34 cellular contexts compared by ENCODE assay signal in the genomic region with DNA sequence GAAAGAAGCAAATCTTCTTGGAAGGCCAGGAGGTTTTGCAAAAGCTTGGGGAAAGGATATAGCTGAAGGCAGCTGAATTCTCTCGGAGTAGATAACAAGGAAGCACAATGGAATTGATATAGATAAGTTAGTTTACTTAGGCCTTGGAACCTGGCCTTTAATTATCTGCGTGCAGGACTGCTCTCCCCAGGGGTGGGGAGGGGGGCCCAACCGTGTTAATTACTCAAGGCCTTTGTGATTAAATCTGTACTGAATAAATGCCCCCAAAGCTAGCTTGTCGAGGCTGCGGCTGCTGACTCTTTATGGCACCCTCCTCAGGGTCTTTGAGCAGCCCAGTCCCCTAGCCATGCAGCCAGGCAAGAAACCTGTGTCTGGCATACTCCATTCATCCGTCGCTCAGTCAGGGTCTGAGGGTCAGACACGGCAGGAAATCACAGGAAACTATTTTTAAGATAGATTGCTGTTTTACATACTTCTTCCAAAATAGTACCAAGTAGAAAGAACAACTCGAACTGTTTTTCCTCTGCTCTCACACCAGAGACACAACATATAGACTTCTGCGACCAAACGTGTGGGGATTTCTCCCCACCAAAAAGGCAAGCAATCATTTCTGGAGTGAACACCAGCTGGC. TPM values are rescaled to one million over a fixed set of nuclear protein-coding genes. Genes with fewer than 3 reads are reported as not detected.
DNase-seq lines count a peak whose midpoint lies in the region; ATAC-seq, FAIRE-seq and TF ChIP-seq lines count a peak whose summit lies in the region.
"Had no signal": no experiment of that assay in that cellular context is flagged by ENCODE, and none has a peak within 500 bp of the region (broad histone marks: within the 10 kb centered on the region; RNA-seq: fewer than 3 reads in every experiment).

No MANE protein-coding gene starts in this region.

- POLR2A ChIA-PET in HepG2 (lab: Yijun Ruan, JAX) = no interaction called here
- POLR2A ChIA-PET in activated B cell treated with CpG ODN at 0.5 μM for 24 hours (lab: Charles Lee) = no interaction called here

- TF ChIP-seq RAD21 in liver (IDR thresholded peaks at IDR 0.05) = no peak
- TF ChIP-seq RAD21 in HepG2 (CRISPR knock-in tag; IDR thresholded peaks at IDR 0.05) = no peak

- CTCF ChIA-PET in HepG2 (lab: Yijun Ruan, JAX; ENCODE audit: low intra/inter-chr PET ratio, low total read pairs) (no interaction called here), activated B cell treated with CpG ODN at 0.5 μM for 24 hours (lab: Charles Lee) (interaction anchor here (1.0 kb wide), 1 partner anchor 220 kb away, joined by 3 read pairs; no protein-coding TSS in a partner anchor)

- no peak overlapping the region for H3K4me2 ChIP-seq in HepG2 (ENCODE audit: low read depth, low read length)
- H3K4me2 ChIP-seq: SK-N-SH had no signal

- DNase-seq in HepG2 (ENCODE audit: low spot score) (no peak), activated B cell treated with CpG ODN at 0.5 μM for 24 hours (no peak), left lobe of liver (ENCODE audit: low spot score) (no peak), GM03348 (ENCODE audit: low spot score) (no peak), NCI-H146 treated with DMSO at 0.1 percent for 48 hours (lab: John Stamatoyannopoulos, UW; ENCODE audit: unreplicated experiment) (no peak)
- DNase-seq: activated CD4-positive, alpha-beta memory T cell treated with anti-CD3 and anti-CD28 coated beads, Interleukin-2, amount 10 ng/mL, durations not matched to agents 7 days and 5 days; activated CD4-positive, alpha-beta T cell treated with anti-CD3 and anti-CD28 coated beads for 1 hour; activated CD8-positive, alpha-beta memory T cell treated with anti-CD3 and anti-CD28 coated beads, Interleukin-2, amount 50 U/mL, for 4 hours; activated naive CD4-positive, alpha-beta T cell treated with anti-CD3 and anti-CD28 coated beads for 36 hours; CD4-positive, CD25-positive, alpha-beta regulatory T cell; DND-41; foreskin keratinocyte; heart right ventricle; MV-4-11; NCI-H1436 treated with DMSO at 0.1 percent for 48 hours; pancreas; retina; SK-N-SH; stimulated activated naive CD4-positive, alpha-beta T cell treated with Interleukin-2 at 50 U/mL for 16 hours; upper lobe of right lung had no signal

- H3K4me1 Mint-ChIP-seq in activated B cell treated with CpG ODN at 0.5 μM for 24 hours = peaks cover 22% of the 10 kb centered on the region
- H3K4me1 Mint-ChIP-seq: activated CD4-positive, alpha-beta memory T cell treated with anti-CD3 and anti-CD28 coated beads, Interleukin-2, amount 10 ng/mL, durations not matched to agents 7 days and 5 days; CD4-positive, CD25-positive, alpha-beta regulatory T cell; central memory CD8-positive, alpha-beta T cell had no signal

- intact Hi-C loops in HepG2 (cut with micrococcal nuclease; ENCODE audit: unreplicated experiment) = no loop called here
- intact Hi-C loops in activated B cell treated with CpG ODN at 0.5 μM for 24 hours (cut with micrococcal nuclease) = no loop called here

- no peaks in the 10 kb centered on the region for H3K36me3 Mint-ChIP-seq in activated B cell treated with CpG ODN at 0.5 μM for 24 hours (ENCODE audit: low read depth)
- H3K36me3 Mint-ChIP-seq: CD4-positive, CD25-positive, alpha-beta regulatory T cell had no signal

- no peak overlapping the region for H3K27ac Mint-ChIP-seq in activated B cell treated with CpG ODN at 0.5 μM for 24 hours
- H3K27ac Mint-ChIP-seq: activated CD4-positive, alpha-beta memory T cell treated with anti-CD3 and anti-CD28 coated beads, Interleukin-2, amount 10 ng/mL, durations not matched to agents 7 days and 5 days; activated naive CD4-positive, alpha-beta T cell treated with anti-CD3 and anti-CD28 coated beads for 36 hours; CD4-positive, CD25-positive, alpha-beta regulatory T cell had no signal

- ATAC-seq in HepG2 (no peak), activated B cell treated with CpG ODN at 0.5 μM for 24 hours (ENCODE audit: low read depth) (no peak), left lobe of liver (peak; percentile 28), GM18502 (IDR thresholded peaks at IDR 0.05; ENCODE audit: poor library complexity, unreplicated experiment) (no peak), HG03354 (IDR thresholded peaks at IDR 0.05; ENCODE audit: poor library complexity, severe bottlenecking, unreplicated experiment) (no peak)
- ATAC-seq: foreskin keratinocyte, HCT116, pancreas, upper lobe of right lung had no signal

- H3K4me3 ChIP-seq in liver (ENCODE audit: low read depth in 1 of 3, low read length in 3 of 3) (no peak overlapping the region), HepG2 (replicated peaks in 1 of 3; ENCODE audit: insufficient read depth in 1 of 3, low read depth in 2 of 3, low read length in 3 of 3) (no peak overlapping the region)
- H3K4me3 ChIP-seq: esophagus muscularis mucosa, heart right ventricle, lung, pancreas, suprapubic skin, upper lobe of right lung had no signal

- 68% methylated on average over 11 of the region's 11 CpGs for WGBS in liver
- WGBS in HepG2 (ENCODE audit: low lambda C conversion rate) = 45% methylated on average over 9 of the region's 11 CpGs

- peak overlapping the region; percentile 32 for H3K4me3 Mint-ChIP-seq in activated B cell treated with CpG ODN at 0.5 μM for 24 hours
- H3K4me3 Mint-ChIP-seq: activated CD4-positive, alpha-beta memory T cell treated with anti-CD3 and anti-CD28 coated beads, Interleukin-2, amount 10 ng/mL, durations not matched to agents 7 days and 5 days; activated naive CD4-positive, alpha-beta T cell treated with anti-CD3 and anti-CD28 coated beads for 36 hours; CD4-positive, CD25-positive, alpha-beta regulatory T cell; central memory CD8-positive, alpha-beta T cell had no signal

- H4K20me1 ChIP-seq in HepG2 (ENCODE audit: insufficient read depth, low read length) = no peaks in the 10 kb centered on the region

- no peaks in the 10 kb centered on the region for H3K27me3 ChIP-seq in liver (ENCODE audit: control insufficient read depth in 4 of 4, insufficient read depth in 4 of 4, low read length in 3 of 4)
- no peaks in the 10 kb centered on the region for H3K27me3 ChIP-seq in HepG2 (ENCODE audit: control insufficient read depth in 1 of 2, insufficient read depth in 2 of 2, low read length in 2 of 2)
- H3K27me3 ChIP-seq: esophagus muscularis mucosa, foreskin keratinocyte, heart right ventricle, pancreas, suprapubic skin, upper lobe of right lung had no signal

- no peaks in the 10 kb centered on the region for H3K27me3 Mint-ChIP-seq in activated B cell treated with CpG ODN at 0.5 μM for 24 hours
- H3K27me3 Mint-ChIP-seq: CD4-positive, CD25-positive, alpha-beta regulatory T cell had no signal

- H3K4me1 ChIP-seq in liver (ENCODE audit: control insufficient read depth in 4 of 4, insufficient read depth in 4 of 4, low read length in 3 of 4) = no peaks in the 10 kb centered on the region
- H3K4me1 ChIP-seq in HepG2 (ENCODE audit: insufficient read depth, low read length) = peaks cover 22% of the 10 kb centered on the region
- H3K4me1 ChIP-seq: esophagus muscularis mucosa, heart right ventricle, pancreas, suprapubic skin, upper lobe of right lung had no signal

- H3K9ac ChIP-seq in liver (ENCODE audit: low read depth in 1 of 2, low read length in 2 of 2) (no peak overlapping the region), HepG2 (ENCODE audit: insufficient read depth, low read depth, low read length) (no peak overlapping the region)
- H3K9ac ChIP-seq: SK-N-SH had no signal

- no peak overlapping the region for H3K27ac ChIP-seq in liver (ENCODE audit: low read depth in 1 of 2, low read length in 2 of 2)
- no peak overlapping the region for H3K27ac ChIP-seq in HepG2 (ENCODE audit: extremely low read length, insufficient read depth, low read length)
- H3K27ac ChIP-seq: esophagus muscularis mucosa, foreskin keratinocyte, heart right ventricle, pancreas, suprapubic skin, upper lobe of right lung had no signal

- no peak for FAIRE-seq in HepG2 (lab: Jason Lieb, UNC)
- FAIRE-seq: D721Med, pancreas, small intestine had no signal

- H3K79me2 ChIP-seq in HepG2 (ENCODE audit: insufficient read depth, low read length) = no peaks in the 10 kb centered on the region

- H3K9me3 Mint-ChIP-seq in activated B cell treated with CpG ODN at 0.5 μM for 24 hours = peaks cover 3% of the 10 kb centered on the region
- H3K9me3 Mint-ChIP-seq: activated CD4-positive, alpha-beta memory T cell treated with anti-CD3 and anti-CD28 coated beads, Interleukin-2, amount 10 ng/mL, durations not matched to agents 7 days and 5 days; activated naive CD4-positive, alpha-beta T cell treated with anti-CD3 and anti-CD28 coated beads for 36 hours; CD4-positive, CD25-positive, alpha-beta regulatory T cell; central memory CD8-positive, alpha-beta T cell had no signal

- H3K36me3 ChIP-seq in liver (ENCODE audit: control insufficient read depth in 4 of 4, insufficient read depth in 3 of 4, low read depth in 1 of 4, low read length in 3 of 4) (no peaks in the 10 kb centered on the region), HepG2 (replicated peaks in 1 of 2; ENCODE audit: control insufficient read depth in 1 of 2, insufficient read depth in 2 of 2, low read length in 2 of 2) (no peaks in the 10 kb centered on the region)
- H3K36me3 ChIP-seq: esophagus muscularis mucosa, heart right ventricle, pancreas, suprapubic skin, upper lobe of right lung had no signal

- in situ Hi-C loops in HepG2 (cut with HindIII; ENCODE audit: extremely low pct_ligation_motif_present, low pct_unique_long_range_greater_than_20kb) = no loop called here

- BruUV-seq in HepG2 (replicated peaks; lab: Mats Ljungman, UMichigan) = no TSS peak

- no peak for TF ChIP-seq EP300 in HepG2 (IDR thresholded peaks at IDR 0.05; ENCODE audit: low read depth in 2 of 2, low read length in 2 of 2)
- no peak for TF ChIP-seq EP300 in HepG2 (CRISPR knock-in tag; IDR thresholded peaks at IDR 0.05; ENCODE audit: borderline replicate concordance)

- TF ChIP-seq CTCF in liver (IDR thresholded peaks at IDR 0.05; ENCODE audit: low read depth, low read length, missing input control) = no peak
- no peak for TF ChIP-seq CTCF in HepG2 (CRISPR knock-in tag; IDR thresholded peaks at IDR 0.05)
- TF ChIP-seq CTCF in activated B cell treated with CpG ODN at 0.5 μM for 24 hours (IDR thresholded peaks at IDR 0.05) = no peak

- H3K9me3 ChIP-seq in liver (ENCODE audit: control insufficient read depth in 4 of 4, low read length in 3 of 4) (no peaks in the 10 kb centered on the region), HepG2 (ENCODE audit: low read length) (no peaks in the 10 kb centered on the region)
- H3K9me3 ChIP-seq: esophagus muscularis mucosa, heart right ventricle, pancreas, SK-N-SH, suprapubic skin, upper lobe of right lung had no signal

- no peak for TF ChIP-seq POLR2A in HepG2 (IDR thresholded peaks at IDR 0.05; ENCODE audit: insufficient read depth in 1 of 2, low read depth in 2 of 2, low read length in 2 of 2)

- H2AFZ ChIP-seq in HepG2 (ENCODE audit: low read length) = no peak overlapping the region

RNA-seq across cellular contexts. Expression of a gene that starts 36.5 kb away (rescaled TPM):
- total RNA-seq in liver = under 1 TPM; 0.08 to 0.37 TPM
- under 1 TPM in 1 of 2 donors, not detected in 1; 0.32 TPM for polyA plus RNA-seq in liver
- not detected in 2 replicates for total RNA-seq in HepG2 (2016; rRNA removed; fragmentation: Illumina TruSeq; extraction: Trizol)
- total RNA-seq in HepG2 (2016; cell fraction: cytosol; rRNA removed; fragmentation: Illumina TruSeq; extraction: Trizol; ENCODE audit: low read depth) = not detected in 2 replicates
- total RNA-seq in HepG2 (2016; cell fraction: insoluble cytoplasmic fraction; rRNA removed; fragmentation: Illumina TruSeq; extraction: Trizol) = not detected in 2 replicates
- total RNA-seq in HepG2 (2016; cell fraction: membrane; rRNA removed; fragmentation: Illumina TruSeq; extraction: Trizol) = not detected in 2 replicates
- not detected in 2 replicates for total RNA-seq in HepG2 (2016; cell fraction: nucleus; rRNA removed; fragmentation: Illumina TruSeq; extraction: Trizol)
- polyA plus RNA-seq in HepG2 (2011; rRNA removed) = not detected in 2 replicates
- not detected in 2 replicates for polyA plus RNA-seq in HepG2 (2011; cell fraction: cytosol; rRNA removed)
- polyA plus RNA-seq in HepG2 (2011; cell fraction: nucleus; rRNA removed) = not detected in 2 replicates
- polyA plus RNA-seq in HepG2 (2012) = not detected in 2 replicates
- polyA plus RNA-seq in HepG2 (2016; cell fraction: cytosol; fragmentation: Illumina TruSeq; extraction: Trizol; ENCODE audit: low read depth) = not detected in 2 replicates
- polyA plus RNA-seq in HepG2 (2016; cell fraction: insoluble cytoplasmic fraction; fragmentation: Illumina TruSeq; extraction: Trizol; ENCODE audit: low read depth) = not detected in 2 replicates
- not detected in 2 replicates for polyA plus RNA-seq in HepG2 (2016; cell fraction: membrane; fragmentation: Illumina TruSeq; extraction: Trizol; ENCODE audit: low read depth)
- polyA plus RNA-seq in HepG2 (2016; cell fraction: nucleus; fragmentation: Illumina TruSeq; extraction: Trizol; ENCODE audit: insufficient read depth, low read depth) = not detected in 2 replicates
- not detected in 2 replicates for polyA minus RNA-seq in HepG2 (2011; rRNA and poly(A)+ RNA removed; ENCODE audit: low replicate concordance)
- polyA minus RNA-seq in HepG2 (2011; cell fraction: cytosol; rRNA and poly(A)+ RNA removed) = not detected in 2 replicates
- polyA minus RNA-seq in HepG2 (2011; cell fraction: nucleus; rRNA and poly(A)+ RNA removed) = not detected in 2 replicates
- total RNA-seq in activated B cell treated with CpG ODN at 0.5 μM for 24 hours = not detected in 2 replicates
- 0.15 TPM for total RNA-seq in left lobe of liver
- total RNA-seq: A172; activated CD4-positive, alpha-beta memory T cell treated with anti-CD3 and anti-CD28 coated beads, Interleukin-2, amount 10 ng/mL, durations not matched to agents 7 days and 5 days; activated naive CD4-positive, alpha-beta T cell treated with anti-CD3 and anti-CD28 coated beads for 36 hours; foreskin keratinocyte; kidney epithelial cell; T-helper 1 cell treated with Interleukin-12 subunit alpha and Interleukin-12 subunit beta and Interleukin-4 antibody, amounts not matched to agents 30 ng/mL and 1 ng/mL, for 36 hours had no signal
- polyA plus RNA-seq: CD4-positive, CD25-positive, alpha-beta regulatory T cell; foreskin keratinocyte; neural cell; SK-N-SH had no signal

RNA-seq across cellular contexts. Expression of a gene that starts 58.0 kb away (rescaled TPM):
- total RNA-seq in liver (100 to 1,000 TPM in 1 of 2 donors, 10 to 100 TPM in 1; 83.4 to 115 TPM), HepG2 (2016; rRNA removed; fragmentation: Illumina TruSeq; extraction: Trizol) (not detected in 2 replicates), activated B cell treated with CpG ODN at 0.5 μM for 24 hours (0.22 TPM in 1 of 2 replicates, not detected in the other), left lobe of liver (37.7 TPM)
- polyA plus RNA-seq in liver (100 to 1,000 TPM in 1 of 2 donors, 10 to 100 TPM in 1; 64.6 to 117 TPM), HepG2 (2011; rRNA removed) (not detected in 2 replicates)
- not detected in 2 replicates for total RNA-seq in HepG2 (2016; cell fraction: cytosol; rRNA removed; fragmentation: Illumina TruSeq; extraction: Trizol; ENCODE audit: low read depth)
- not detected in 2 replicates for total RNA-seq in HepG2 (2016; cell fraction: insoluble cytoplasmic fraction; rRNA removed; fragmentation: Illumina TruSeq; extraction: Trizol)
- not detected in 2 replicates for total RNA-seq in HepG2 (2016; cell fraction: membrane; rRNA removed; fragmentation: Illumina TruSeq; extraction: Trizol)
- total RNA-seq in HepG2 (2016; cell fraction: nucleus; rRNA removed; fragmentation: Illumina TruSeq; extraction: Trizol) = not detected in 2 replicates
- polyA plus RNA-seq in HepG2 (2011; cell fraction: cytosol; rRNA removed) = not detected in 2 replicates
- not detected in 2 replicates for polyA plus RNA-seq in HepG2 (2011; cell fraction: nucleus; rRNA removed)
- polyA plus RNA-seq in HepG2 (2012) = not detected in 2 replicates
- not detected in 2 replicates for polyA plus RNA-seq in HepG2 (2016; cell fraction: cytosol; fragmentation: Illumina TruSeq; extraction: Trizol; ENCODE audit: low read depth)
- polyA plus RNA-seq in HepG2 (2016; cell fraction: insoluble cytoplasmic fraction; fragmentation: Illumina TruSeq; extraction: Trizol; ENCODE audit: low read depth) = not detected in 2 replicates
- polyA plus RNA-seq in HepG2 (2016; cell fraction: membrane; fragmentation: Illumina TruSeq; extraction: Trizol; ENCODE audit: low read depth) = not detected in 2 replicates
- polyA plus RNA-seq in HepG2 (2016; cell fraction: nucleus; fragmentation: Illumina TruSeq; extraction: Trizol; ENCODE audit: insufficient read depth, low read depth) = not detected in 2 replicates
- polyA minus RNA-seq in HepG2 (2011; rRNA and poly(A)+ RNA removed; ENCODE audit: low replicate concordance) = not detected in 2 replicates
- polyA minus RNA-seq in HepG2 (2011; cell fraction: cytosol; rRNA and poly(A)+ RNA removed) = not detected in 2 replicates
- not detected in 2 replicates for polyA minus RNA-seq in HepG2 (2011; cell fraction: nucleus; rRNA and poly(A)+ RNA removed)
- total RNA-seq: A172; activated CD4-positive, alpha-beta memory T cell treated with anti-CD3 and anti-CD28 coated beads, Interleukin-2, amount 10 ng/mL, durations not matched to agents 7 days and 5 days; activated naive CD4-positive, alpha-beta T cell treated with anti-CD3 and anti-CD28 coated beads for 36 hours; foreskin keratinocyte; T-helper 1 cell treated with Interleukin-12 subunit alpha and Interleukin-12 subunit beta and Interleukin-4 antibody, amounts not matched to agents 30 ng/mL and 1 ng/mL, for 36 hours had no signal
- polyA plus RNA-seq: foreskin keratinocyte, neural cell, SK-N-SH had no signal

Comparison
In these comparisons a context has a peak if more than half of its experiments do, and no peak if none do; other contexts are left out.
1. RNA of a gene that starts 58.0 kb away (total RNA-seq): 83.4 to 115 TPM in liver and 37.7 TPM in left lobe of liver (single experiment); not detected in HepG2 and 0.22 TPM in activated B cell treated with CpG ODN at 0.5 μM for 24 hours; every median in the first group is over 10 times any median in the second.